In genomic region chr15:69647160-69647513, GRCh38 we compare ENCODE assay signal across 14 cellular contexts.
DNase-seq lines count a peak whose midpoint lies in the region; ATAC-seq and TF ChIP-seq lines count a peak whose summit lies in the region.
"Had no signal": no experiment of that assay in that cellular context is flagged by ENCODE, and none has a peak within 500 bp of the region (broad histone marks: within the 10 kb centered on the region; RNA-seq: fewer than 3 reads in every experiment).

No MANE protein-coding gene starts in this region.

- no peak overlapping the region for H3K27ac Mint-ChIP-seq in activated CD8-positive, alpha-beta memory T cell treated with anti-CD3 and anti-CD28 coated beads, Interleukin-2, amount 10 ng/mL, durations not matched to agents 7 days and 5 days
- H3K27ac Mint-ChIP-seq in type B pancreatic cell, result no peak overlapping the region

- H3K27me3 ChIP-seq in HUES64 (ENCODE audit: insufficient read depth, low read length) (no peaks in the 10 kb centered on the region; the same call in 1 of the 2 replicates), uterus (no peaks in the 10 kb centered on the region)

- no peak overlapping the region for H3K4me3 Mint-ChIP-seq in activated CD8-positive, alpha-beta memory T cell treated with anti-CD3 and anti-CD28 coated beads, Interleukin-2, amount 10 ng/mL, durations not matched to agents 7 days and 5 days
- H3K4me3 Mint-ChIP-seq in type B pancreatic cell, result peak overlapping the region; percentile 50

- H3K9me3 ChIP-seq in HUES64 (ENCODE audit: insufficient read depth, low read depth, low read length), result no peaks in the 10 kb centered on the region
- no peaks in the 10 kb centered on the region for H3K9me3 ChIP-seq in uterus

- H3K9me3 Mint-ChIP-seq in activated CD8-positive, alpha-beta memory T cell treated with anti-CD3 and anti-CD28 coated beads, Interleukin-2, amount 10 ng/mL, durations not matched to agents 7 days and 5 days (ENCODE audit: low read depth), result peaks cover under 1% of the 10 kb centered on the region
- no peaks in the 10 kb centered on the region for H3K9me3 Mint-ChIP-seq in type B pancreatic cell

- H3K9ac ChIP-seq in HUES64 (ENCODE audit: low read depth, low read length), result no peak overlapping the region

- H3K27me3 Mint-ChIP-seq in activated CD8-positive, alpha-beta memory T cell treated with anti-CD3 and anti-CD28 coated beads, Interleukin-2, amount 10 ng/mL, durations not matched to agents 7 days and 5 days, result peaks cover 27% of the 10 kb centered on the region
- H3K27me3 Mint-ChIP-seq in type B pancreatic cell, result peaks cover 38% of the 10 kb centered on the region

- no peaks in the 10 kb centered on the region for H3K36me3 ChIP-seq in HUES64 (ENCODE audit: insufficient read depth, low read length)
- H3K36me3 ChIP-seq in uterus, result no peaks in the 10 kb centered on the region

- no peaks in the 10 kb centered on the region for H3K36me3 Mint-ChIP-seq in activated CD8-positive, alpha-beta memory T cell treated with anti-CD3 and anti-CD28 coated beads, Interleukin-2, amount 10 ng/mL, durations not matched to agents 7 days and 5 days
- peaks cover 3% of the 10 kb centered on the region for H3K36me3 Mint-ChIP-seq in type B pancreatic cell

- WGBS in HUES64, result 34% methylated on average over 1 of the region's 1 CpG

- H3K4me3 ChIP-seq in HUES64 (ENCODE audit: low read length) (no peak overlapping the region), uterus (no peak overlapping the region)
- H3K4me3 ChIP-seq: SK-N-MC had no signal

- no peak for TF ChIP-seq CTCF in type B pancreatic cell (conservative IDR thresholded peaks at IDR 0.05)
- no peak for TF ChIP-seq CTCF in uterus (IDR thresholded peaks at IDR 0.05)

- H3K4me1 ChIP-seq in HUES64 (ENCODE audit: insufficient read depth, low read length) (peaks cover 34% of the 10 kb centered on the region), uterus (no peaks in the 10 kb centered on the region)

- no peak for ATAC-seq in activated CD8-positive, alpha-beta memory T cell treated with anti-CD3 and anti-CD28 coated beads, Interleukin-2, amount 10 ng/mL, durations not matched to agents 7 days and 5 days
- no peak for ATAC-seq in left lobe of liver
- ATAC-seq: Right ventricle myocardium inferior had no signal

- intact Hi-C loops in uterus (cut with DNase I; ENCODE audit: low total_unique reads), result no loop called here

- H3K4me1 Mint-ChIP-seq in activated CD8-positive, alpha-beta memory T cell treated with anti-CD3 and anti-CD28 coated beads, Interleukin-2, amount 10 ng/mL, durations not matched to agents 7 days and 5 days, result peaks cover 11% of the 10 kb centered on the region
- peaks cover 29% of the 10 kb centered on the region for H3K4me1 Mint-ChIP-seq in type B pancreatic cell (ENCODE audit: unreplicated experiment)

- H3K27ac ChIP-seq in HUES64 (ENCODE audit: low read depth, low read length), result 0 out of 2 replicates have a peak overlapping the region, but pooled peaks have one; percentile 27
- H3K27ac ChIP-seq in uterus, result no peak overlapping the region
- H3K27ac ChIP-seq: SK-N-MC had no signal

- peak; percentile 3 for DNase-seq in activated CD8-positive, alpha-beta memory T cell treated with anti-CD3 and anti-CD28 coated beads, Interleukin-2, amount 10 ng/mL, durations not matched to agents 7 days and 5 days
- DNase-seq in left lobe of liver (ENCODE audit: low spot score), result peak; percentile 8
- DNase-seq in type B pancreatic cell (ENCODE audit: extremely low spot score, unreplicated experiment), result peak; percentile 24
- DNase-seq in NCI-H1417 (lab: John Stamatoyannopoulos, UW), result no peak
- DNase-seq in mesenteric fat pad (ENCODE audit: low spot score), result no peak
- DNase-seq in uterus, result no peak
- DNase-seq: COR-L47, NCI-H1048, NCI-H146, NCI-H2081, NCI-H524 had no signal

- TF ChIP-seq POLR2A in uterus (IDR thresholded peaks at IDR 0.05), result no peak

- CTCF ChIA-PET in activated CD8-positive, alpha-beta memory T cell treated with anti-CD3 and anti-CD28 coated beads, Interleukin-2, amount 10 ng/mL, durations not matched to agents 7 days and 5 days (lab: Charles Lee), result no interaction called here

Comparison
In these comparisons a context has a peak if more than half of its experiments do, and no peak if none do; other contexts are left out.
1. DNase-seq: peak in activated CD8-positive, alpha-beta memory T cell treated with anti-CD3 and anti-CD28 coated beads, Interleukin-2, amount 10 ng/mL, durations not matched to agents 7 days and 5 days (single experiment), left lobe of liver (single experiment) and type B pancreatic cell (single experiment); none in NCI-H1417 (0 of 3), mesenteric fat pad (single experiment) and uterus (0 of 2).